ENCODE assay signal across 14 cellular contexts in genomic region chr4:112083587-112084347, GRCh38.
DNase-seq lines count a peak whose midpoint lies in the region; ATAC-seq and TF ChIP-seq lines count a peak whose summit lies in the region.
"Had no signal": no experiment of that assay in that cellular context is flagged by ENCODE, and none has a peak within 500 bp of the region (broad histone marks: within the 10 kb centered on the region; RNA-seq: fewer than 3 reads in every experiment).

No MANE protein-coding gene starts in this region.

- H3K27ac ChIP-seq in Panc1 (ENCODE audit: low read length) (no peak overlapping the region), trophoblast cell (ENCODE audit: low read depth, low read length) (peak overlapping the region; percentile 66)

- peak; percentile 18 for DNase-seq in EL
- peak; percentile 20 for DNase-seq in Panc1 (ENCODE audit: low read depth, low spot score)
- DNase-seq in fibroblast of mammary gland (ENCODE audit: low read depth), result peak; percentile 20
- DNase-seq in trophoblast cell, result no peak
- DNase-seq in GM19240 (ENCODE audit: insufficient read length, low spot score), result no peak
- no peak for DNase-seq in epidermal melanocyte (ENCODE audit: insufficient read length, low spot score)
- DNase-seq: GF-D8; H9; stimulated activated CD4-positive, alpha-beta T cell treated with anti-CD3 and anti-CD28 coated beads, Interleukin-4, amount 100 ng/mL, for 4 hours; stimulated activated naive CD4-positive, alpha-beta T cell; T1000 had no signal

- H2BK5ac ChIP-seq in trophoblast cell (ENCODE audit: low read depth, low read length, poor library complexity), result no peak overlapping the region

- H3K27me3 ChIP-seq in Panc1 (ENCODE audit: control insufficient read depth, insufficient read depth, low read length), result no peaks in the 10 kb centered on the region
- no peaks in the 10 kb centered on the region for H3K27me3 ChIP-seq in trophoblast cell (ENCODE audit: insufficient read depth, low read length)
- H3K27me3 ChIP-seq: Peyer's patch had no signal

- no peaks in the 10 kb centered on the region for H3K79me2 ChIP-seq in trophoblast cell (ENCODE audit: control insufficient read depth, insufficient read depth, low read length, poor library complexity)

- peak overlapping the region; percentile 60 for H4K8ac ChIP-seq in trophoblast cell (ENCODE audit: low read depth, low read length)

- H4K12ac ChIP-seq in trophoblast cell (ENCODE audit: low read depth, low read length), result no peak overlapping the region

- no peaks in the 10 kb centered on the region for H3K36me3 ChIP-seq in Panc1 (ENCODE audit: control insufficient read depth, insufficient read depth, low read length)
- no peaks in the 10 kb centered on the region for H3K36me3 ChIP-seq in trophoblast cell (ENCODE audit: control insufficient read depth in 1 of 2, insufficient read depth in 2 of 2, low read length in 2 of 2)
- H3K36me3 ChIP-seq: Peyer's patch had no signal

- H3K79me1 ChIP-seq in trophoblast cell (ENCODE audit: low read length), result no peaks in the 10 kb centered on the region

- no peak overlapping the region for H3K23ac ChIP-seq in trophoblast cell (ENCODE audit: low read length)

- H3K9ac ChIP-seq in trophoblast cell (ENCODE audit: low read length), result no peak overlapping the region

- H3K4me2 ChIP-seq in trophoblast cell (ENCODE audit: low read length), result no peak overlapping the region

- peak overlapping the region; percentile 30 for H2BK12ac ChIP-seq in trophoblast cell (ENCODE audit: low read length)

- no TSS peak for BruUV-seq in Panc1 (replicated peaks; lab: Mats Ljungman, UMichigan)

- intact Hi-C loops in Panc1 (cut with micrococcal nuclease; ENCODE audit: unreplicated experiment), result no loop called here

- peak overlapping the region; percentile 18 for H4K91ac ChIP-seq in trophoblast cell (ENCODE audit: low read depth, low read length)

- POLR2A ChIA-PET in Panc1 (lab: Charles Lee), result no interaction called here

- H2BK120ac ChIP-seq in trophoblast cell (ENCODE audit: insufficient read depth, low read length, poor library complexity), result no peak overlapping the region

- H3K4me3 ChIP-seq in Panc1 (ENCODE audit: low read depth in 2 of 2, low read length in 2 of 2) (no peak overlapping the region), fibroblast of mammary gland (ENCODE audit: control insufficient read depth, low read depth, low read length) (no peak overlapping the region), trophoblast cell (ENCODE audit: low read depth, low read length) (no peak overlapping the region)
- H3K4me3 ChIP-seq: Peyer's patch had no signal

- no peaks in the 10 kb centered on the region for H3K9me3 ChIP-seq in Panc1 (ENCODE audit: control insufficient read depth, insufficient read depth, low read depth, low read length)
- H3K9me3 ChIP-seq in trophoblast cell (ENCODE audit: insufficient read depth, low read depth, low read length), result no peaks in the 10 kb centered on the region
- H3K9me3 ChIP-seq: Peyer's patch had no signal

- CTCF ChIA-PET in Panc1 (lab: Charles Lee), result interaction anchor here (0.9 kb wide), 1 partner anchor 31 kb away, joined by 3 read pairs; no protein-coding TSS in a partner anchor

- H2AFZ ChIP-seq in trophoblast cell (ENCODE audit: insufficient read depth, low read length, poor library complexity), result no peak overlapping the region

- H3K4me1 ChIP-seq in Panc1 (ENCODE audit: control insufficient read depth, insufficient read depth, low read length) (peaks cover 3% of the 10 kb centered on the region), trophoblast cell (ENCODE audit: control insufficient read depth in 1 of 2, insufficient read depth in 2 of 2, low read length in 2 of 2) (peaks cover 0 to 2% of the 10 kb centered on the region in 2 experiments)

- H3K4ac ChIP-seq in trophoblast cell (ENCODE audit: low read depth, low read length), result no peak overlapping the region

- peak; percentile 84 for ATAC-seq in Panc1
- ATAC-seq in GM21717 (IDR thresholded peaks at IDR 0.05; ENCODE audit: unreplicated experiment), result no peak
- no peak for ATAC-seq in GM19035 (IDR thresholded peaks at IDR 0.05; ENCODE audit: unreplicated experiment)

- H3K14ac ChIP-seq in trophoblast cell (ENCODE audit: low read length), result no peak overlapping the region

- no peak overlapping the region for H2AK5ac ChIP-seq in trophoblast cell (ENCODE audit: low read length)

- in situ Hi-C loops in Panc1 (cut with HindIII; ENCODE audit: low pct_unique_long_range_greater_than_20kb, low sequenced_read_pairs), result no loop called here

- no peak for TF ChIP-seq CTCF in Panc1 (IDR thresholded peaks at IDR 0.05)
- no peak for TF ChIP-seq CTCF in fibroblast of mammary gland (conservative IDR thresholded peaks at IDR 0.05; ENCODE audit: control insufficient read depth, insufficient read depth, low read depth, low read length)

- H3K18ac ChIP-seq in trophoblast cell (ENCODE audit: low read length), result no peak overlapping the region

- no CpG with 5 or more reads among the region's 3 CpGs for WGBS in trophoblast cell (ENCODE audit: extremely low coverage, insufficient coverage, insufficient read length)

Comparison
In these comparisons a context has a peak if more than half of its experiments do, and no peak if none do; other contexts are left out.
1. DNase-seq: peak in EL (single experiment), Panc1 (single experiment) and fibroblast of mammary gland (single experiment); none in trophoblast cell (0 of 2), GM19240 (single experiment) and epidermal melanocyte (single experiment).